Comparison of ENCODE assay signal across 1 cellular context in the genomic region with DNA sequence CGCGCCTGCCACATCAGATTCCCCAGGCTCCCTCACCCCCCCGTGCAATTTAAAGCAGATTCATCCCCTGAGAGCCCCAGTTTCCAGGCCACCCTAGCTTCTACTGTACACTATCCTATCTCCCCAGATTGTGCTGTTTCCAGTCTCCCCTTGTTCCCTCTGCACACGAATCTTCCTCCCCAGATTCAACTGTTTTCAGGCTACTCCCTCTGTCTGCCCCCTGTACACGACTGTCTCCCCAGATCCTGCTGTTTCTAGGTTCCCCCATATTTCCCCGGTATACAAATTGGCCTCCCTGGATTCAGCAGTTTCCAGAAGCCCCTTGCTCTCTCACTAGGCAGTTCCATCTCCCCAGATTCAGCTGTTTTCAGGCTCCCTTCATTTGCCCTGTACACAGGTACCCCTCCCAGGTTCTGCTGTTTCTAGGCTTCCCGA.
TF ChIP-seq lines count a peak whose summit lies in the region.

No MANE protein-coding gene starts in this region.

TF ChIP-seq in HepG2, 621 proteins besides CTCF, POLR2A, EP300 and RAD21:
- TF ChIP-seq PRDM15 (CRISPR knock-in tag; IDR thresholded peaks at IDR 0.05) (no peak), FUBP1 (CRISPR knock-in tag; IDR thresholded peaks at IDR 0.05; ENCODE audit: borderline replicate concordance) (no peak), PAWR (CRISPR knock-in tag; IDR thresholded peaks at IDR 0.05; ENCODE audit: borderline replicate concordance) (no peak), KDM6A (CRISPR knock-in tag; IDR thresholded peaks at IDR 0.05; ENCODE audit: low read depth) (no peak), ZFAT (CRISPR knock-in tag; conservative IDR thresholded peaks at IDR 0.05) (no peak), RBFOX2 (IDR thresholded peaks at IDR 0.05; ENCODE audit: low read depth, low read length) (no peak), MEIS2 (CRISPR knock-in tag; IDR thresholded peaks at IDR 0.05) (no peak), ZC3H4 (CRISPR knock-in tag; IDR thresholded peaks at IDR 0.05; ENCODE audit: borderline replicate concordance) (no peak), NFE2 (CRISPR knock-in tag; IDR thresholded peaks at IDR 0.05) (no peak), ZNF644 (CRISPR knock-in tag; IDR thresholded peaks at IDR 0.05; ENCODE audit: low read depth) (no peak), ZNF318 (CRISPR knock-in tag; IDR thresholded peaks at IDR 0.05) (no peak), SP1 (IDR thresholded peaks at IDR 0.05) (no peak), SP1 (CRISPR knock-in tag; IDR thresholded peaks at IDR 0.05) (no peak), MNT (IDR thresholded peaks at IDR 0.05) (no peak), SMARCC2 (IDR thresholded peaks at IDR 0.05) (no peak), PCBP2 (optimal IDR thresholded peaks at IDR 0.05; ENCODE audit: low read depth, low read length, poor library complexity, severe bottlenecking) (no peak), ZNF780A (CRISPR knock-in tag; IDR thresholded peaks at IDR 0.05) (no peak), SIN3A (IDR thresholded peaks at IDR 0.05; ENCODE audit: borderline replicate concordance, low read depth, low read length) (no peak), ZNF598 (CRISPR knock-in tag; IDR thresholded peaks at IDR 0.05; ENCODE audit: borderline replicate concordance) (no peak)
- TF ChIP-seq, protein P1, sequence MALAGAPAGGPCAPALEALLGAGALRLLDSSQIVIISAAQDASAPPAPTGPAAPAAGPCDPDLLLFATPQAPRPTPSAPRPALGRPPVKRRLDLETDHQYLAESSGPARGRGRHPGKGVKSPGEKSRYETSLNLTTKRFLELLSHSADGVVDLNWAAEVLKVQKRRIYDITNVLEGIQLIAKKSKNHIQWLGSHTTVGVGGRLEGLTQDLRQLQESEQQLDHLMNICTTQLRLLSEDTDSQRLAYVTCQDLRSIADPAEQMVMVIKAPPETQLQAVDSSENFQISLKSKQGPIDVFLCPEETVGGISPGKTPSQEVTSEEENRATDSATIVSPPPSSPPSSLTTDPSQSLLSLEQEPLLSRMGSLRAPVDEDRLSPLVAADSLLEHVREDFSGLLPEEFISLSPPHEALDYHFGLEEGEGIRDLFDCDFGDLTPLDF (CRISPR knock-in tag; IDR thresholded peaks at IDR 0.05), result no peak
- TF ChIP-seq, protein P2, sequence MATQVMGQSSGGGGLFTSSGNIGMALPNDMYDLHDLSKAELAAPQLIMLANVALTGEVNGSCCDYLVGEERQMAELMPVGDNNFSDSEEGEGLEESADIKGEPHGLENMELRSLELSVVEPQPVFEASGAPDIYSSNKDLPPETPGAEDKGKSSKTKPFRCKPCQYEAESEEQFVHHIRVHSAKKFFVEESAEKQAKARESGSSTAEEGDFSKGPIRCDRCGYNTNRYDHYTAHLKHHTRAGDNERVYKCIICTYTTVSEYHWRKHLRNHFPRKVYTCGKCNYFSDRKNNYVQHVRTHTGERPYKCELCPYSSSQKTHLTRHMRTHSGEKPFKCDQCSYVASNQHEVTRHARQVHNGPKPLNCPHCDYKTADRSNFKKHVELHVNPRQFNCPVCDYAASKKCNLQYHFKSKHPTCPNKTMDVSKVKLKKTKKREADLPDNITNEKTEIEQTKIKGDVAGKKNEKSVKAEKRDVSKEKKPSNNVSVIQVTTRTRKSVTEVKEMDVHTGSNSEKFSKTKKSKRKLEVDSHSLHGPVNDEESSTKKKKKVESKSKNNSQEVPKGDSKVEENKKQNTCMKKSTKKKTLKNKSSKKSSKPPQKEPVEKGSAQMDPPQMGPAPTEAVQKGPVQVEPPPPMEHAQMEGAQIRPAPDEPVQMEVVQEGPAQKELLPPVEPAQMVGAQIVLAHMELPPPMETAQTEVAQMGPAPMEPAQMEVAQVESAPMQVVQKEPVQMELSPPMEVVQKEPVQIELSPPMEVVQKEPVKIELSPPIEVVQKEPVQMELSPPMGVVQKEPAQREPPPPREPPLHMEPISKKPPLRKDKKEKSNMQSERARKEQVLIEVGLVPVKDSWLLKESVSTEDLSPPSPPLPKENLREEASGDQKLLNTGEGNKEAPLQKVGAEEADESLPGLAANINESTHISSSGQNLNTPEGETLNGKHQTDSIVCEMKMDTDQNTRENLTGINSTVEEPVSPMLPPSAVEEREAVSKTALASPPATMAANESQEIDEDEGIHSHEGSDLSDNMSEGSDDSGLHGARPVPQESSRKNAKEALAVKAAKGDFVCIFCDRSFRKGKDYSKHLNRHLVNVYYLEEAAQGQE (IDR thresholded peaks at IDR 0.05; ENCODE audit: borderline replicate concordance in 1 of 2, low read depth in 1 of 2, low read length in 2 of 2), result no peak
